Comparison of ENCODE assay signal across 8 cellular contexts in genomic region chr17:56779898-56780777, GRCh38. TPM values are rescaled to one million over a fixed set of nuclear protein-coding genes. Genes with fewer than 3 reads are reported as not detected.
A peak's percentile ranks its signal among the peaks of the same experiment; 100 is the strongest.
DNase-seq lines count a peak whose midpoint lies in the region; ATAC-seq and TF ChIP-seq lines count a peak whose summit lies in the region.

No MANE protein-coding gene starts in this region.

- H3K27me3 ChIP-seq in breast epithelium: peaks cover 0 to 10% of the 10 kb centered on the region in 2 donors

- ATAC-seq in GM18520 (IDR thresholded peaks at IDR 0.05; ENCODE audit: unreplicated experiment): peak; percentile 91
- peak; percentile 88 for ATAC-seq in HG03064 (IDR thresholded peaks at IDR 0.05; ENCODE audit: low read depth, unreplicated experiment)

- in situ Hi-C loops in ACHN (cut with HindIII; ENCODE audit: low pct_ligation_motif_present, low pct_unique_long_range_greater_than_20kb, low sequenced_read_pairs): no loop called here

- peak overlapping the region; percentile 20 to 60 (median 32) for H3K4me3 ChIP-seq in breast epithelium

- no peaks in the 10 kb centered on the region for H3K4me1 ChIP-seq in breast epithelium

- intact Hi-C loops in breast epithelium (cut with DNase I; ENCODE audit: low total_unique reads): no loop called here

- TF ChIP-seq POLR2A in breast epithelium (IDR thresholded peaks at IDR 0.05): no peak

- DNase-seq in ACHN (peak; percentile 65), NCI-H2107 treated with DMSO at 0.1 percent for 48 hours (lab: John Stamatoyannopoulos, UW; ENCODE audit: unreplicated experiment) (peak; percentile 25), breast epithelium (ENCODE audit: low spot score in 2 of 2) (peak; percentile 70 to 84), iris pigment epithelial cell (ENCODE audit: low read depth) (peak; percentile 78)
- peak; percentile 75 to 87 (median 77) for DNase-seq in stimulated activated CD4-positive, alpha-beta T cell treated with anti-CD3 and anti-CD28 coated beads, Interleukin-12 subunit alpha, Interleukin-12 subunit beta, amount 100 ng/mL, for 48 hours (ENCODE audit: low read depth in 2 of 3, low spot score in 1 of 3)

- no peaks in the 10 kb centered on the region for H3K9me3 ChIP-seq in breast epithelium

- TF ChIP-seq CTCF in VCaP (conservative IDR thresholded peaks at IDR 0.05): peak; percentile 99
- peak; percentile 65 to 88 (median 86) for TF ChIP-seq CTCF in breast epithelium (IDR thresholded peaks at IDR 0.05)

- no peaks in the 10 kb centered on the region for H3K36me3 ChIP-seq in breast epithelium

- H3K27ac ChIP-seq in VCaP: peak overlapping the region; percentile 11; the same call in 1 of the 2 replicates
- H3K27ac ChIP-seq in breast epithelium: no peak overlapping the region

RNA-seq across cellular contexts. Expression of gene C17orf67, which starts 53.6 kb away (rescaled TPM):
- 1 to 10 TPM in 2 of 3 donors, under 1 TPM in 1; 0.48 to 2.3 (median 2.0) TPM for total RNA-seq in breast epithelium

RNA-seq across cellular contexts. Expression of gene DGKE, which starts 53.8 kb away (rescaled TPM):
- total RNA-seq in breast epithelium: 10 to 100 TPM in 2 of 3 donors, 1 to 10 TPM in 1; 7.0 to 13.8 (median 11.9) TPM

Comparison
In these comparisons a context has a peak if more than half of its experiments do, and no peak if none do; other contexts are left out.
1. DNase-seq: peak in every context shown above with its lines; median percentile 78 in iris pigment epithelial cell; 77 in breast epithelium; 77 in stimulated activated CD4-positive, alpha-beta T cell treated with anti-CD3 and anti-CD28 coated beads, Interleukin-12 subunit alpha, Interleukin-12 subunit beta, amount 100 ng/mL, for 48 hours; 65 in ACHN; 25 in NCI-H2107 treated with DMSO at 0.1 percent for 48 hours.